ENCODE assay signal across 7 cellular contexts in the genomic region with DNA sequence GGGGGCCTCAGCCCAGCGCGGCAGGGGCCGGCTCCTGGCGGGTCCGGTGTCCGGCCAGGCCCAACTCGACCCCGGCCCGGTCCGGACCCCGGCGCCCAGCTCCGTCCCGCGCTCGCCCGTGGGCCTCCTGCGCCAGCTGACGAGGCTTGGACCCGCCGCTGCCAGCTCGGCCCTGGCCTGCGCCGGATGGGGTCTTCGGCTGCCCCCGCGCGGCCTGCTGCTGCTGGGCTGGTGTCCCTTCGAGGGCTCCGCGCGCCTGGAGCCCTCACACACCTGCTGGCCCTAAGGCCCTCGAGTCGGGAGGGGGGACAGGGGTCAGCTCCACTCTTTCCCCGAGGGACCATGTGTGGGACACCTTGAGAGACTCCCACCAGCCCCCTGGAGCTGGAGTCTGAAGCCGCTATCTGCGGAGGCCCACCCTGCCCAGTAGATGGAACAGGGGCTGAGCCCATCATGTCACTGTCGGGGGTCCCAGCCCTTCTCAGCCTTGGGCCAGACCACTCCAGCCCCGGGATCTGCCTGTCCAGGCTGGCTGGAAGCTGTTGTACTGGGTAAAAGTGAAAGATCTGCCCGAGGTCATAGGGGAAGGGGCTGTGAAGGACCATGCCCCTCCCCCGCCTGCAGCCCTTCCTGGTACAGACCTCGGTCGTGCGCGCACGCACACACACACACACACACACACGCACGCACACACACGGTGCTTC. TPM values are rescaled to one million over a fixed set of nuclear protein-coding genes. Genes with fewer than 3 reads are reported as not detected.
DNase-seq lines count a peak whose midpoint lies in the region; ATAC-seq, FAIRE-seq and TF ChIP-seq lines count a peak whose summit lies in the region.

No MANE protein-coding gene starts in this region.

- H3K9me3 Mint-ChIP-seq in activated naive CD8-positive, alpha-beta T cell treated with anti-CD3 and anti-CD28 coated beads for 36 hours = no peaks in the 10 kb centered on the region

- ATAC-seq in HG02973 (IDR thresholded peaks at IDR 0.05; ENCODE audit: unreplicated experiment) (peak; percentile 2), HG02840 (IDR thresholded peaks at IDR 0.05; ENCODE audit: low FRiP score, unreplicated experiment) (no peak)

- H3K4me1 Mint-ChIP-seq in activated naive CD8-positive, alpha-beta T cell treated with anti-CD3 and anti-CD28 coated beads for 36 hours = peaks cover 15% of the 10 kb centered on the region

- H3K9ac ChIP-seq in subcutaneous abdominal adipose tissue (ENCODE audit: low read length in 5 of 5) = peak overlapping the region in 1 of 5 donors; percentile 11

- H3K36me3 Mint-ChIP-seq in activated naive CD8-positive, alpha-beta T cell treated with anti-CD3 and anti-CD28 coated beads for 36 hours = no peaks in the 10 kb centered on the region

- H3K27me3 Mint-ChIP-seq in activated naive CD8-positive, alpha-beta T cell treated with anti-CD3 and anti-CD28 coated beads for 36 hours = peaks cover 14% of the 10 kb centered on the region

- peak overlapping the region in 4 of 5 donors; percentile 17 to 62 (median 40) for H3K4me3 ChIP-seq in subcutaneous abdominal adipose tissue (ENCODE audit: low read depth in 1 of 5, low read length in 5 of 5)

- peaks cover 0 to 57% (median 44%) of the 10 kb centered on the region in 5 donors for H3K4me1 ChIP-seq in subcutaneous abdominal adipose tissue (ENCODE audit: control insufficient read depth in 5 of 5, insufficient read depth in 5 of 5, low read length in 5 of 5)

- H3K9me3 ChIP-seq in subcutaneous abdominal adipose tissue (ENCODE audit: control insufficient read depth in 5 of 5, low read length in 5 of 5) = no peaks in the 10 kb centered on the region

- FAIRE-seq in GM12892 (lab: Jason Lieb, UNC) = peak; percentile 14

- H3K4me3 Mint-ChIP-seq in activated naive CD8-positive, alpha-beta T cell treated with anti-CD3 and anti-CD28 coated beads for 36 hours = peak overlapping the region; percentile 37

- no peak for TF ChIP-seq POLR2A in GM12892 (IDR thresholded peaks at IDR 0.05; ENCODE audit: low read depth, low read length)

- no peak overlapping the region for H3K27ac Mint-ChIP-seq in activated naive CD8-positive, alpha-beta T cell treated with anti-CD3 and anti-CD28 coated beads for 36 hours

- peaks cover 0 to 5% (median 0%) of the 10 kb centered on the region in 5 donors for H3K36me3 ChIP-seq in subcutaneous abdominal adipose tissue (ENCODE audit: control insufficient read depth in 5 of 5, insufficient read depth in 5 of 5, low read length in 5 of 5)

- DNase-seq in GM12892 (ENCODE audit: insufficient read length) (no peak), islet precursor cell (peak; percentile 85), NOMO-1 (lab: John Stamatoyannopoulos, UW; ENCODE audit: unreplicated experiment in 2 of 2) (no peak)
- DNase-seq in activated naive CD8-positive, alpha-beta T cell treated with anti-CD3 and anti-CD28 coated beads for 36 hours = no peak

- no peak overlapping the region for H3K27ac ChIP-seq in subcutaneous abdominal adipose tissue (ENCODE audit: low read depth, low read length)

- H3K27me3 ChIP-seq in subcutaneous abdominal adipose tissue (ENCODE audit: control insufficient read depth in 5 of 5, insufficient read depth in 4 of 5, low read length in 5 of 5) = no peaks in the 10 kb centered on the region

RNA-seq across cellular contexts. Expression of gene CDKN1C, which starts 0.8 kb away (rescaled TPM):
- polyA plus RNA-seq in GM12892 (2012; ENCODE audit: missing spikeins) = not detected
- 1 to 10 TPM in 1 of 2 experiments, under 1 TPM in 1; 0.85 to 1.0 TPM for total RNA-seq in activated naive CD8-positive, alpha-beta T cell treated with anti-CD3 and anti-CD28 coated beads for 36 hours

RNA-seq across cellular contexts. Expression of gene PHLDA2, which starts 42.9 kb away (rescaled TPM):
- polyA plus RNA-seq in GM12892 (2012; ENCODE audit: missing spikeins) = not detected
- total RNA-seq in activated naive CD8-positive, alpha-beta T cell treated with anti-CD3 and anti-CD28 coated beads for 36 hours = 1 to 10 TPM; 1.3 to 2.5 TPM
